Comparison of ENCODE assay signal across 8 cellular contexts in genomic region chr1:54355931-54356679, GRCh38. TPM values are rescaled to one million over a fixed set of nuclear protein-coding genes. Genes with fewer than 3 reads are reported as not detected.
DNase-seq lines count a peak whose midpoint lies in the region; ATAC-seq and TF ChIP-seq lines count a peak whose summit lies in the region.

No MANE protein-coding gene starts in this region.

- H3K27ac ChIP-seq in suprapubic skin, result no peak overlapping the region
- H3K27ac ChIP-seq in vagina, result no peak overlapping the region

- peak; percentile 6 to 28 for ATAC-seq in activated T-cell treated with anti-CD3 and anti-CD28 coated beads, Interleukin-2, amount 50 U/mL, for 4 hours

- no peaks in the 10 kb centered on the region for H3K9me3 Mint-ChIP-seq in activated T-cell treated with anti-CD3 and anti-CD28 coated beads, Interleukin-2, amount 50 U/mL, for 4 hours

- H3K36me3 ChIP-seq in endocrine pancreas (ENCODE audit: control insufficient read depth, insufficient read depth, low read length) (no peaks in the 10 kb centered on the region), suprapubic skin (no peaks in the 10 kb centered on the region), vagina (no peaks in the 10 kb centered on the region)

- no peak overlapping the region for H3K4me3 ChIP-seq in endocrine pancreas (ENCODE audit: control insufficient read depth, insufficient read depth, low read length)
- peak overlapping the region; percentile 18 for H3K4me3 ChIP-seq in suprapubic skin
- H3K4me3 ChIP-seq in vagina, result no peak overlapping the region

- TF ChIP-seq EP300 in suprapubic skin (IDR thresholded peaks at IDR 0.05), result no peak

- H3K27me3 ChIP-seq in endocrine pancreas (ENCODE audit: control insufficient read depth, insufficient read depth, low read length) (no peaks in the 10 kb centered on the region), suprapubic skin (no peaks in the 10 kb centered on the region), vagina (no peaks in the 10 kb centered on the region)

- H3K36me3 Mint-ChIP-seq in activated T-cell treated with anti-CD3 and anti-CD28 coated beads, Interleukin-2, amount 50 U/mL, for 4 hours (ENCODE audit: insufficient read depth), result peaks cover 8% of the 10 kb centered on the region

- H3K4me1 ChIP-seq in endocrine pancreas (ENCODE audit: control insufficient read depth, insufficient read depth, low read length), result no peaks in the 10 kb centered on the region
- peaks cover 16% of the 10 kb centered on the region for H3K4me1 ChIP-seq in suprapubic skin
- peaks cover 82% of the 10 kb centered on the region for H3K4me1 ChIP-seq in vagina

- H3K27me3 Mint-ChIP-seq in activated T-cell treated with anti-CD3 and anti-CD28 coated beads, Interleukin-2, amount 50 U/mL, for 4 hours (ENCODE audit: low read depth), result no peaks in the 10 kb centered on the region

- H3K4me3 Mint-ChIP-seq in activated T-cell treated with anti-CD3 and anti-CD28 coated beads, Interleukin-2, amount 50 U/mL, for 4 hours, result peak overlapping the region; percentile 86

- TF ChIP-seq CTCF in suprapubic skin (IDR thresholded peaks at IDR 0.05) (no peak), vagina (IDR thresholded peaks at IDR 0.05) (no peak)

- intact Hi-C loops in vagina (cut with DNase I), result no loop called here

- TF ChIP-seq POLR2A in suprapubic skin (IDR thresholded peaks at IDR 0.05) (no peak), vagina (IDR thresholded peaks at IDR 0.05) (no peak)

- no peak for DNase-seq in activated T-cell treated with anti-CD3 and anti-CD28 coated beads, Interleukin-2, amount 50 U/mL, for 4 hours
- no peak for DNase-seq in activated T-cell treated with anti-CD3 and anti-CD28 coated beads for 4 hours
- DNase-seq in NOMO-1 (lab: John Stamatoyannopoulos, UW; ENCODE audit: unreplicated experiment in 2 of 2), result peak; percentile 49 to 65
- no peak for DNase-seq in suprapubic skin (ENCODE audit: low spot score in 2 of 2)
- no peak for DNase-seq in vagina (ENCODE audit: extremely low spot score in 2 of 2)
- no peak for DNase-seq in stimulated activated CD4-positive, alpha-beta T cell treated with anti-CD3 and anti-CD28 coated beads, Interleukin-4, amount 100 ng/mL, for 4 hours
- DNase-seq in DMS153 (lab: John Stamatoyannopoulos, UW), result no peak

- H3K9me3 ChIP-seq in endocrine pancreas (ENCODE audit: control insufficient read depth, low read length) (no peaks in the 10 kb centered on the region), suprapubic skin (no peaks in the 10 kb centered on the region), vagina (no peaks in the 10 kb centered on the region)

- H3K4me1 Mint-ChIP-seq in activated T-cell treated with anti-CD3 and anti-CD28 coated beads, Interleukin-2, amount 50 U/mL, for 4 hours (ENCODE audit: low read depth), result peaks cover 72% of the 10 kb centered on the region

- WGBS in suprapubic skin, result 85% methylated on average over 31 of the region's 31 CpGs

- H3K9ac ChIP-seq in endocrine pancreas (ENCODE audit: control insufficient read depth, insufficient read depth, low read length), result peak overlapping the region; percentile 11

RNA-seq across cellular contexts. Expression of gene SSBP3, which starts 50.1 kb away (rescaled TPM):
- total RNA-seq in activated T-cell treated with anti-CD3 and anti-CD28 coated beads, Interleukin-2, amount 50 U/mL, for 4 hours, result 10 to 100 TPM; 36.2 to 39.1 (median 37.5) TPM
- 10 to 100 TPM; 26.4 to 49.5 (median 37.1) TPM for total RNA-seq in suprapubic skin
- total RNA-seq in vagina, result 70.7 TPM

Comparison
In these comparisons a context has a peak if more than half of its experiments do, and no peak if none do; other contexts are left out.
1. DNase-seq: peak in NOMO-1 (2 of 2); none in activated T-cell treated with anti-CD3 and anti-CD28 coated beads, Interleukin-2, amount 50 U/mL, for 4 hours (single experiment), activated T-cell treated with anti-CD3 and anti-CD28 coated beads for 4 hours (single experiment), suprapubic skin (0 of 2), vagina (0 of 2), stimulated activated CD4-positive, alpha-beta T cell treated with anti-CD3 and anti-CD28 coated beads, Interleukin-4, amount 100 ng/mL, for 4 hours (0 of 2) and DMS153 (single experiment).